9 cellular contexts compared by ENCODE assay signal in genomic region chr10:81874878-81875679, GRCh38. TPM values are rescaled to one million over a fixed set of nuclear protein-coding genes. Genes with fewer than 3 reads are reported as not detected.
A peak's percentile ranks its signal among the peaks of the same experiment; 100 is the strongest.
DNase-seq lines count a peak whose midpoint lies in the region; ATAC-seq, FAIRE-seq and TF ChIP-seq lines count a peak whose summit lies in the region.
"Had no signal": no experiment of that assay in that cellular context is flagged by ENCODE, and none has a peak within 500 bp of the region (broad histone marks: within the 10 kb centered on the region; RNA-seq: fewer than 3 reads in every experiment).

Gene NRG3 (plus strand): TSS chr10:81875194.

- POLR2A ChIA-PET in endothelial cell of umbilical vein (lab: Charles Lee), result no interaction called here
- POLR2A ChIA-PET in PC-3 (lab: Charles Lee; ENCODE audit: unreplicated experiment), result no interaction called here

- no peaks in the 10 kb centered on the region for H3K9me2 ChIP-seq in PC-3 (replicated peaks; ENCODE audit: low read length)

- no peak for FAIRE-seq in endothelial cell of umbilical vein (lab: Jason Lieb, UNC)

- peaks cover 59% of the 10 kb centered on the region for H3K27me3 Mint-ChIP-seq in osteocyte (ENCODE audit: unreplicated experiment)

- H3K36me3 Mint-ChIP-seq in osteocyte (ENCODE audit: unreplicated experiment), result no peaks in the 10 kb centered on the region

- H2AFZ ChIP-seq in endothelial cell of umbilical vein (ENCODE audit: low read depth, low read length), result peak within 1 kb of the TSS; percentile 55
- no peak within 1 kb of the TSS for H2AFZ ChIP-seq in PC-3 (ENCODE audit: low read length)

- no peaks in the 10 kb centered on the region for H4K20me1 ChIP-seq in endothelial cell of umbilical vein (replicated peaks; ENCODE audit: control insufficient read depth, extremely low read depth, insufficient read depth, low read length)
- H4K20me1 ChIP-seq in PC-3 (ENCODE audit: low read length), result no peaks in the 10 kb centered on the region

- H3K9ac ChIP-seq in HUES48 (ENCODE audit: low read depth, low read length), result no peak within 1 kb of the TSS; the same call in 1 of the 2 replicates
- peak within 1 kb of the TSS; percentile 46 for H3K9ac ChIP-seq in endothelial cell of umbilical vein (replicated peaks; ENCODE audit: extremely low read depth, insufficient read depth, low read length)
- H3K9ac ChIP-seq in PC-3 (ENCODE audit: low read length), result no peak within 1 kb of the TSS

- peak within 1 kb of the TSS; percentile 47 for H3K4me3 Mint-ChIP-seq in osteocyte (ENCODE audit: unreplicated experiment)

- no peaks in the 10 kb centered on the region for H3K9me3 ChIP-seq in HUES48 (ENCODE audit: control insufficient read depth, insufficient read depth, low read length)
- H3K9me3 ChIP-seq in endothelial cell of umbilical vein (replicated peaks; ENCODE audit: control insufficient read depth, insufficient read depth, low read length), result no peaks in the 10 kb centered on the region
- H3K9me3 ChIP-seq in PC-3 (ENCODE audit: low read length), result no peaks in the 10 kb centered on the region
- H3K9me3 ChIP-seq: SJSA1 had no signal

- no peaks in the 10 kb centered on the region for H3K9me3 Mint-ChIP-seq in osteocyte (ENCODE audit: unreplicated experiment)

- intact Hi-C loops in endothelial cell of umbilical vein (cut with micrococcal nuclease), result loop anchor here (1.0 kb wide), 2 partner anchors 9 to 32 kb away; no protein-coding TSS in a partner anchor
- intact Hi-C loops in PC-3 (cut with micrococcal nuclease), result no loop called here

- no peaks in the 10 kb centered on the region for H3F3A ChIP-seq in PC-3 (ENCODE audit: low read length, unreplicated experiment)

- CTCF ChIA-PET in endothelial cell of umbilical vein (lab: Charles Lee) (no interaction called here), PC-3 (lab: Charles Lee) (no interaction called here)

- no peak for DNase-seq in endothelial cell of umbilical vein (ENCODE audit: low read depth, low spot score)
- no peak for DNase-seq in osteocyte (ENCODE audit: extremely low spot score, unreplicated experiment)
- no peak for DNase-seq in A172 (ENCODE audit: low spot score)
- no peak for DNase-seq in SIG-M5 treated with dmso at 0.1 percent for 504 hours (lab: John Stamatoyannopoulos, UW; ENCODE audit: unreplicated experiment)
- DNase-seq in PC-3, result no peak

- H3K4me1 Mint-ChIP-seq in osteocyte (ENCODE audit: unreplicated experiment), result peaks cover 3% of the 10 kb centered on the region

- H3K36me3 ChIP-seq in HUES48 (ENCODE audit: control insufficient read depth, insufficient read depth, low read length) (no peaks in the 10 kb centered on the region), endothelial cell of umbilical vein (ENCODE audit: control insufficient read depth in 2 of 2, extremely low read depth in 1 of 2, insufficient read depth in 2 of 2, low read length in 2 of 2) (no peaks in the 10 kb centered on the region), PC-3 (ENCODE audit: low read depth, low read length) (no peaks in the 10 kb centered on the region)
- H3K36me3 ChIP-seq: SJSA1 had no signal

- H3K4me2 ChIP-seq in endothelial cell of umbilical vein (ENCODE audit: insufficient read depth, low read length) (peak within 1 kb of the TSS; percentile 84), PC-3 (ENCODE audit: low read length) (no peak within 1 kb of the TSS)

- TF ChIP-seq POLR2A in endothelial cell of umbilical vein (IDR thresholded peaks at IDR 0.05; ENCODE audit: low read depth, low read length), result no peak

- no peak within 1 kb of the TSS for H3K27ac Mint-ChIP-seq in osteocyte (ENCODE audit: unreplicated experiment)

- no peak for ATAC-seq in PC-3
- ATAC-seq in activated CD4-positive, CD25-positive, alpha-beta regulatory T cell treated with anti-CD3 and anti-CD28 coated beads, Interleukin-2, amount 50 U/mL, for 24 hours, result no peak

- H3K9me1 ChIP-seq in endothelial cell of umbilical vein (replicated peaks; ENCODE audit: control insufficient read depth, extremely low read depth, insufficient read depth, low read length), result no peaks in the 10 kb centered on the region

- H3K4me1 ChIP-seq in HUES48 (ENCODE audit: control insufficient read depth, insufficient read depth, low read length), result peaks cover 40% of the 10 kb centered on the region
- H3K4me1 ChIP-seq in endothelial cell of umbilical vein (ENCODE audit: control insufficient read depth, extremely low read depth, insufficient read depth, low read length), result peaks cover 16% of the 10 kb centered on the region
- no peaks in the 10 kb centered on the region for H3K4me1 ChIP-seq in PC-3 (ENCODE audit: insufficient read depth, low read length)
- H3K4me1 ChIP-seq: SJSA1 had no signal

- H3K27ac ChIP-seq in HUES48 (ENCODE audit: low read depth, low read length), result no peak within 1 kb of the TSS
- H3K27ac ChIP-seq in endothelial cell of umbilical vein (ENCODE audit: insufficient read depth, low read depth, low read length), result no peak within 1 kb of the TSS
- H3K27ac ChIP-seq in PC-3 (ENCODE audit: low read length), result no peak within 1 kb of the TSS
- H3K27ac ChIP-seq: SJSA1 had no signal

- H3K79me2 ChIP-seq in endothelial cell of umbilical vein (ENCODE audit: control insufficient read depth, insufficient read depth, low read length) (no peaks in the 10 kb centered on the region), PC-3 (ENCODE audit: low read length) (no peaks in the 10 kb centered on the region)

- H3K4me3 ChIP-seq in GM08714 (ENCODE audit: low read length), result peak within 1 kb of the TSS; percentile 48; the same call in 1 of the 2 replicates
- peak within 1 kb of the TSS; percentile 77 for H3K4me3 ChIP-seq in HUES48 (ENCODE audit: low read depth, low read length)
- peak within 1 kb of the TSS; percentile 39 to 72 (median 52) for H3K4me3 ChIP-seq in endothelial cell of umbilical vein (replicated peaks in 1 of 3; ENCODE audit: insufficient read depth in 1 of 3, low read depth in 1 of 3, low read length in 3 of 3)
- no peak within 1 kb of the TSS for H3K4me3 ChIP-seq in PC-3 (ENCODE audit: low read length)
- H3K4me3 ChIP-seq: SJSA1 had no signal

- dilution Hi-C loops in endothelial cell of umbilical vein (cut with MboI; ENCODE audit: extremely low pct_ligation_motif_present, low sequenced_read_pairs), result no loop called here

- BruUV-seq in endothelial cell of umbilical vein (replicated peaks; lab: Mats Ljungman, UMichigan) (no TSS peak), PC-3 (replicated peaks; lab: Mats Ljungman, UMichigan) (no TSS peak)

- H3K27me3 ChIP-seq in HUES48 (ENCODE audit: control insufficient read depth, insufficient read depth, low read length) (peaks cover 58% of the 10 kb centered on the region), endothelial cell of umbilical vein (ENCODE audit: control insufficient read depth in 2 of 2, insufficient read depth in 2 of 2, low read length in 2 of 2) (peaks cover 3 to 9% of the 10 kb centered on the region in 2 experiments), PC-3 (ENCODE audit: low read length) (no peaks in the 10 kb centered on the region)

- TF ChIP-seq CTCF in endothelial cell of umbilical vein (IDR thresholded peaks at IDR 0.05; ENCODE audit: extremely low read depth in 1 of 2, insufficient read depth in 1 of 2, low read depth in 1 of 2, low read length in 2 of 2) (no peak), osteocyte (IDR thresholded peaks at IDR 0.05) (no peak), PC-3 (conservative IDR thresholded peaks at IDR 0.05; ENCODE audit: low read depth, low read length) (no peak)

TF ChIP-seq in endothelial cell of umbilical vein, 7 proteins besides CTCF, POLR2A, EP300 and RAD21:
- TF ChIP-seq EZH2 (IDR thresholded peaks at IDR 0.05; ENCODE audit: borderline replicate concordance, low read depth, low read length, severe bottlenecking) (no peak), FOS (IDR thresholded peaks at IDR 0.05; ENCODE audit: borderline replicate concordance, insufficient read depth, low read length) (no peak), JUN (IDR thresholded peaks at IDR 0.05; ENCODE audit: borderline replicate concordance, insufficient read depth, insufficient read length, low read depth) (no peak), MAX (IDR thresholded peaks at IDR 0.05; ENCODE audit: insufficient read depth, insufficient read length) (no peak), MYC (IDR thresholded peaks at IDR 0.05; ENCODE audit: low read depth, low read length) (no peak), POLR2AphosphoS5 (IDR thresholded peaks at IDR 0.05; ENCODE audit: insufficient read depth, low read depth, low read length) (no peak), GATA2 (IDR thresholded peaks at IDR 0.05; ENCODE audit: insufficient read depth, insufficient read length, low read depth, low read length) (no peak)

RNA-seq across cellular contexts. Expression of gene NRG3, which starts in this region (rescaled TPM):
- total RNA-seq in endothelial cell of umbilical vein (3.9 and 5.6 TPM in 2 replicates), osteocyte (not detected in 2 replicates), PC-3 (2014; rRNA removed) (not detected in 2 replicates)
- polyA plus RNA-seq in endothelial cell of umbilical vein, result 1.9 and 2.1 TPM in 2 replicates
- polyA plus RNA-seq in endothelial cell of umbilical vein (2011; cell fraction: cytosol; rRNA removed), result 0.79 and 0.83 TPM in 2 replicates
- 4.0 and 6.1 TPM in 2 replicates for polyA plus RNA-seq in endothelial cell of umbilical vein (2011; cell fraction: nucleus; rRNA removed)
- 0.22 and 0.33 TPM in 2 replicates for polyA plus RNA-seq in endothelial cell of umbilical vein (2012)
- 7.6 and 11.7 TPM in 2 replicates for polyA minus RNA-seq in endothelial cell of umbilical vein
- polyA minus RNA-seq in endothelial cell of umbilical vein (2011; cell fraction: cytosol; rRNA and poly(A)+ RNA removed), result not detected
- 40.6 and 42.8 TPM in 2 replicates for polyA minus RNA-seq in endothelial cell of umbilical vein (2011; cell fraction: nucleus; rRNA and poly(A)+ RNA removed)
- total RNA-seq in A172 (2014; rRNA removed; shearing (Covaris generic)), result 0.16 TPM in 1 of 2 replicates, not detected in the other
- total RNA-seq: SJSA1 had no signal
